33 cellular contexts compared by ENCODE assay signal in the genomic region with DNA sequence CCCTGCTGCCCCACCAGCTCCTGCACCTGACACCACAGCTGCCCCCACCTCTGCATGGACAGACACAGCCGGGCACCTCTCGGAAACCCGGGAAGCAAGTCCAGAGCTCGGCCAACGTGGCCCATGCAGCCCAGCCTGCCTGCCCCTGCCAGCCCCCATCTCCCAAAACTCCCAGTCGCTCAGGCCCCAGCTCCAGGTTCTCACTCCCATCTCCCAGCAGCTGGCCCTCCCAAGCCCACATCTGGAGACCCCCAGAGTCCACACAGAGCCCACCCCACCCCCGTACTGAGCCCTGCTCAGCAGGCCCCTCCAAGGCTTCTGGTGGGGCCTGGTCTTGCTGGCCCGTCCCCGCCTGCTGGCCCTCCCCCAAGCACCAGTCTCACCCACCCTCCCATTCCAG. TPM values are rescaled to one million over a fixed set of nuclear protein-coding genes. Genes with fewer than 3 reads are reported as not detected.
"Had no signal": no experiment of that assay in that cellular context is flagged by ENCODE, and none has a peak within 500 bp of the region (broad histone marks: within the 10 kb centered on the region; RNA-seq: fewer than 3 reads in every experiment).

No MANE protein-coding gene starts in this region.

- ATAC-seq: activated CD4-positive, CD25-positive, alpha-beta regulatory T cell treated with anti-CD3 and anti-CD28 coated beads, Interleukin-2, amount 50 U/mL, for 24 hours; activated T-cell treated with anti-CD3 and anti-CD28 coated beads, Interleukin-2, amount 50 U/mL, for 72 hours; effector memory CD8-positive, alpha-beta T cell; foreskin keratinocyte; gastrocnemius medialis; T-helper 17 cell had no signal

- H3K9me3 ChIP-seq: gastrocnemius medialis had no signal

- H3K4me1 ChIP-seq: esophagus muscularis mucosa, foreskin keratinocyte, gastrocnemius medialis had no signal

- H3K36me3 ChIP-seq: brain microvascular endothelial cell, esophagus muscularis mucosa, gastrocnemius medialis, WERI-Rb-1 had no signal

- FAIRE-seq: astrocyte, bronchial epithelial cell, colon had no signal

- H3K27me3 ChIP-seq: brain microvascular endothelial cell, foreskin keratinocyte had no signal

- H3K27ac ChIP-seq: brain microvascular endothelial cell, esophagus muscularis mucosa, foreskin keratinocyte, gastrocnemius medialis, WERI-Rb-1 had no signal

- DNase-seq: activated B cell treated with CpG ODN at 0.5 μM for 24 hours; activated CD4-positive, alpha-beta memory T cell treated with anti-CD3 and anti-CD28 coated beads, Interleukin-2, amount 10 ng/mL, durations not matched to agents 7 days and 5 days; activated CD4-positive, alpha-beta T cell treated with anti-CD3 and anti-CD28 coated beads for 48 hours; activated CD4-positive, alpha-beta T cell treated with anti-CD3 and anti-CD28 coated beads, Interleukin-2, amount 50 U/mL, for 4 hours; activated CD8-positive, alpha-beta memory T cell treated with anti-CD3 and anti-CD28 coated beads, Interleukin-2, amount 50 U/mL, for 48 hours; activated gamma-delta T cell; activated naive CD4-positive, alpha-beta T cell treated with anti-CD3 and anti-CD28 coated beads, Interleukin-2, amount 50 U/mL, for 16 hours; activated naive CD4-positive, alpha-beta T cell treated with Interleukin-2 at 50 U/mL for 16 hours; activated T-cell treated with anti-CD3 and anti-CD28 coated beads for 4 hours; activated T-cell treated with anti-CD3 and anti-CD28 coated beads, Interleukin-2, amount 50 U/mL, for 24 hours; activated T-cell treated with anti-CD3 and anti-CD28 coated beads, Interleukin-2, amount 50 U/mL, for 72 hours; amniotic stem cell; anterior cingulate cortex; brain microvascular endothelial cell; cortex of kidney; dermis blood vessel endothelial cell; effector CD4-positive, alpha-beta T cell; effector memory CD8-positive, alpha-beta T cell; erythroblast; foreskin keratinocyte; gastrocnemius medialis; T-helper 1 cell; T-helper 17 cell; T1000; WERI-Rb-1 had no signal

- H3K4me3 ChIP-seq: esophagus muscularis mucosa, gastrocnemius medialis had no signal

RNA-seq across cellular contexts. Expression of a gene that starts 32.2 kb away (rescaled TPM):
- total RNA-seq: activated B cell treated with CpG ODN at 0.5 μM for 24 hours; activated CD4-positive, alpha-beta memory T cell treated with anti-CD3 and anti-CD28 coated beads, Interleukin-2, amount 10 ng/mL, durations not matched to agents 7 days and 5 days; bronchial epithelial cell; cardiac septum; cerebellum; dermis blood vessel endothelial cell; esophagus muscularis mucosa; foreskin keratinocyte; gastrocnemius medialis; T-helper 17 cell had no signal
- polyA plus RNA-seq: adipose tissue, foreskin keratinocyte had no signal

RNA-seq across cellular contexts. Expression of a gene that starts 37.8 kb away (rescaled TPM):
- total RNA-seq: dermis blood vessel endothelial cell had no signal

RNA-seq across cellular contexts. Expression of a gene that starts 39.9 kb away (rescaled TPM):
- total RNA-seq: activated CD4-positive, alpha-beta memory T cell treated with anti-CD3 and anti-CD28 coated beads, Interleukin-2, amount 10 ng/mL, durations not matched to agents 7 days and 5 days; bronchial epithelial cell; dermis blood vessel endothelial cell; foreskin keratinocyte had no signal
- polyA plus RNA-seq: foreskin keratinocyte had no signal
